ENCODE assay signal across 11 cellular contexts in genomic region chr5:157546456-157547100, GRCh38. TPM values are rescaled to one million over a fixed set of nuclear protein-coding genes. Genes with fewer than 3 reads are reported as not detected.
DNase-seq lines count a peak whose midpoint lies in the region; ATAC-seq, FAIRE-seq and TF ChIP-seq lines count a peak whose summit lies in the region.
"Had no signal": no experiment of that assay in that cellular context is flagged by ENCODE, and none has a peak within 500 bp of the region (broad histone marks: within the 10 kb centered on the region; RNA-seq: fewer than 3 reads in every experiment).

No MANE protein-coding gene starts in this region.

- H3K9me1 ChIP-seq in K562 (ENCODE audit: control insufficient read depth, insufficient read depth, low read length): no peaks in the 10 kb centered on the region

- 26% methylated on average over 6 of the region's 6 CpGs for WGBS in K562 (ENCODE audit: insufficient coverage, low coverage, missing lambda C conversion rate)

- no peak overlapping the region for H3K27ac ChIP-seq in K562 (ENCODE audit: extremely low read depth, low read depth, low read length)

- CTCF ChIA-PET in K562 (lab: Yijun Ruan, JAX; ENCODE audit: low intra/inter-chr PET ratio): no interaction called here

- no TSS peak for BruUV-seq in K562 (replicated peaks; lab: Mats Ljungman, UMichigan)

- no peak for TF ChIP-seq RAD21 in K562 (CRISPR knock-in tag; conservative IDR thresholded peaks at IDR 0.05 in 1 of 2, IDR thresholded peaks at IDR 0.05 in 1 of 2)

- H3K9ac ChIP-seq in K562 (ENCODE audit: insufficient read depth in 1 of 2, low read depth in 2 of 2, low read length in 2 of 2): no peak overlapping the region

- no peak overlapping the region for H2AFZ ChIP-seq in K562 (ENCODE audit: low read depth, low read length)

- DNase-seq in activated T-cell treated with anti-CD3 and anti-CD28 coated beads, Interleukin-2, amount 50 U/mL, for 24 hours: no peak
- DNase-seq in activated T-cell treated with anti-CD3 and anti-CD28 coated beads for 4 hours (no peak), K562 (ENCODE audit: extremely low read depth in 1 of 4, low spot score in 3 of 4) (no peak), iris pigment epithelial cell (ENCODE audit: low read depth) (peak; percentile 34), superior temporal gyrus (ENCODE audit: extremely low spot score) (peak; percentile 16), KG1 (lab: John Stamatoyannopoulos, UW) (no peak), islet precursor cell (no peak), kidney tubule cell (ENCODE audit: low spot score) (no peak)
- DNase-seq: NCI-H446 treated with DMSO at 0.1 percent for 48 hours; stimulated activated naive CD8-positive, alpha-beta T cell treated with anti-CD3 and anti-CD28 coated beads, Interleukin-15, amount 100 ng/mL, for 72 hours had no signal

- no peaks in the 10 kb centered on the region for H3K9me3 ChIP-seq in K562 (replicated peaks; ENCODE audit: control insufficient read depth, insufficient read depth, low read depth, low read length)

- POLR2A ChIA-PET in K562 (lab: Yijun Ruan, JAX): no interaction called here

- FAIRE-seq in K562 (lab: Jason Lieb, UNC): no peak
- FAIRE-seq: endometrium had no signal

- H3K4me1 ChIP-seq in K562 (replicated peaks in 1 of 2; ENCODE audit: control insufficient read depth in 2 of 2, insufficient read depth in 2 of 2, low read length in 2 of 2): peaks cover 0 to 17% of the 10 kb centered on the region in 2 experiments; a peak in 4 of 5 replicates

- H4K20me1 ChIP-seq in K562 (replicated peaks; ENCODE audit: control insufficient read depth, insufficient read depth, low read length): no peaks in the 10 kb centered on the region

- peak overlapping the region; percentile 53 for H3K27ac Mint-ChIP-seq in activated T-cell treated with anti-CD3 and anti-CD28 coated beads, Interleukin-2, amount 50 U/mL, for 24 hours
- H3K27ac Mint-ChIP-seq: stimulated activated naive CD8-positive, alpha-beta T cell treated with anti-CD3 and anti-CD28 coated beads, Interleukin-15, amount 100 ng/mL, for 72 hours had no signal

- H3K27me3 ChIP-seq in K562 (ENCODE audit: control insufficient read depth in 2 of 2, insufficient read depth in 2 of 2, low read length in 2 of 2): no peaks in the 10 kb centered on the region; a peak in 1 of 5 replicates

- peaks cover 23% of the 10 kb centered on the region for H3K36me3 Mint-ChIP-seq in activated T-cell treated with anti-CD3 and anti-CD28 coated beads, Interleukin-2, amount 50 U/mL, for 24 hours (ENCODE audit: low read depth)

- H3K79me2 ChIP-seq in K562 (ENCODE audit: control insufficient read depth, insufficient read depth, low read length): no peaks in the 10 kb centered on the region

- TF ChIP-seq POLR2A in K562 (conservative IDR thresholded peaks at IDR 0.05): no peak

- in situ Hi-C loops in K562 (cut with MboI): no loop called here

- peaks cover 91% of the 10 kb centered on the region for H3K4me1 Mint-ChIP-seq in activated T-cell treated with anti-CD3 and anti-CD28 coated beads, Interleukin-2, amount 50 U/mL, for 24 hours (ENCODE audit: low read depth)

- H3K9me3 Mint-ChIP-seq in activated T-cell treated with anti-CD3 and anti-CD28 coated beads, Interleukin-2, amount 50 U/mL, for 24 hours: no peaks in the 10 kb centered on the region
- H3K9me3 Mint-ChIP-seq: stimulated activated naive CD8-positive, alpha-beta T cell treated with anti-CD3 and anti-CD28 coated beads, Interleukin-15, amount 100 ng/mL, for 72 hours had no signal

- no peak overlapping the region for H3K4me2 ChIP-seq in K562 (ENCODE audit: insufficient read depth, low read length)

- no peaks in the 10 kb centered on the region for H3K36me3 ChIP-seq in K562 (ENCODE audit: control insufficient read depth, insufficient read depth, low read length)

- no peak for TF ChIP-seq CTCF in K562 (IDR thresholded peaks at IDR 0.05 in 2 of 3, conservative IDR thresholded peaks at IDR 0.05 in 1 of 3; ENCODE audit: insufficient read depth in 2 of 3, low read depth in 1 of 3, low read length in 3 of 3)

- TF ChIP-seq EP300 in K562 (IDR thresholded peaks at IDR 0.05; ENCODE audit: low read length): no peak

- no peak overlapping the region for H3K4me3 ChIP-seq in K562

- no peak overlapping the region for H3K4me3 Mint-ChIP-seq in activated T-cell treated with anti-CD3 and anti-CD28 coated beads, Interleukin-2, amount 50 U/mL, for 24 hours
- H3K4me3 Mint-ChIP-seq: stimulated activated naive CD8-positive, alpha-beta T cell treated with anti-CD3 and anti-CD28 coated beads, Interleukin-15, amount 100 ng/mL, for 72 hours had no signal

- no peaks in the 10 kb centered on the region for H3K27me3 Mint-ChIP-seq in activated T-cell treated with anti-CD3 and anti-CD28 coated beads, Interleukin-2, amount 50 U/mL, for 24 hours

- ATAC-seq in K562: no peak
- ATAC-seq: stimulated activated naive CD8-positive, alpha-beta T cell treated with anti-CD3 and anti-CD28 coated beads, Interleukin-15, amount 100 ng/mL, for 72 hours had no signal

- intact Hi-C loops in K562 (cut with micrococcal nuclease): no loop called here

TF ChIP-seq in K562, 482 proteins besides CTCF, POLR2A, EP300 and RAD21:
- no peak for TF ChIP-seq SP2 (IDR thresholded peaks at IDR 0.05; ENCODE audit: extremely low read depth, low read depth, low read length, poor library complexity, severe bottlenecking)
- no peak for TF ChIP-seq NR2C1 (IDR thresholded peaks at IDR 0.05)
- 0 out of 2 replicates have a peak, but pooled peaks have one; percentile 6 for TF ChIP-seq NR2C1 (tag; IDR thresholded peaks at IDR 0.05)
- TF ChIP-seq, protein P1, sequence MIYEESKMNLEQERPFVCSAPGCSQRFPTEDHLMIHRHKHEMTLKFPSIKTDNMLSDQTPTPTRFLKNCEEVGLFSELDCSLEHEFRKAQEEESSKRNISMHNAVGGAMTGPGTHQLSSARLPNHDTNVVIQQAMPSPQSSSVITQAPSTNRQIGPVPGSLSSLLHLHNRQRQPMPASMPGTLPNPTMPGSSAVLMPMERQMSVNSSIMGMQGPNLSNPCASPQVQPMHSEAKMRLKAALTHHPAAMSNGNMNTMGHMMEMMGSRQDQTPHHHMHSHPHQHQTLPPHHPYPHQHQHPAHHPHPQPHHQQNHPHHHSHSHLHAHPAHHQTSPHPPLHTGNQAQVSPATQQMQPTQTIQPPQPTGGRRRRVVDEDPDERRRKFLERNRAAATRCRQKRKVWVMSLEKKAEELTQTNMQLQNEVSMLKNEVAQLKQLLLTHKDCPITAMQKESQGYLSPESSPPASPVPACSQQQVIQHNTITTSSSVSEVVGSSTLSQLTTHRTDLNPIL (CRISPR knock-in tag; IDR thresholded peaks at IDR 0.05): no peak
- TF ChIP-seq NR2C2 (CRISPR knock-in tag; IDR thresholded peaks at IDR 0.05): no peak
- peak; percentile 41 for TF ChIP-seq NR2C2 (tag; IDR thresholded peaks at IDR 0.05)
- 0 out of 2 replicates have a peak, but pooled peaks have one; percentile 7 for TF ChIP-seq ETV1 (tag; conservative IDR thresholded peaks at IDR 0.05; ENCODE audit: low read depth)
- TF ChIP-seq FOSL1 (tag; conservative IDR thresholded peaks at IDR 0.05): peak; percentile 34; the same call in 1 of the 2 replicates
- TF ChIP-seq PTTG1 (tag; IDR thresholded peaks at IDR 0.05; ENCODE audit: low read depth): 0 out of 2 replicates have a peak, but pooled peaks have one; percentile 2
- no peak for TF ChIP-seq CEBPG (CRISPR knock-in tag; IDR thresholded peaks at IDR 0.05)
- 0 out of 4 replicates have a peak, but pooled peaks of 1 of the 2 experiments have one; percentile 27 for TF ChIP-seq CEBPG (tag; conservative IDR thresholded peaks at IDR 0.05 in 1 of 2, IDR thresholded peaks at IDR 0.05 in 1 of 2)
- no peak for TF ChIP-seq NFXL1 (CRISPR knock-in tag; IDR thresholded peaks at IDR 0.05)

RNA-seq across cellular contexts. Expression of gene ADAM19, which starts 29.0 kb away (rescaled TPM):
- 0.86 and 1.3 TPM in 2 replicates for total RNA-seq in K562 (2011; cell fraction: chromatin; rRNA removed; ENCODE audit: low replicate concordance)
- total RNA-seq in K562 (2011; cell fraction: nucleolus; rRNA removed): 1.3 TPM in 2 replicates
- total RNA-seq in K562 (2011; cell fraction: nucleoplasm; rRNA removed): 0.88 and 1.6 TPM in 2 replicates
- total RNA-seq in K562 (2014; rRNA removed): 0.36 and 0.65 TPM in 2 replicates
- 0.38 and 0.44 TPM in 2 replicates for total RNA-seq in K562 (2014; rRNA removed; fragmentation: Illumina TruSeq; extraction: Trizol)
- total RNA-seq in K562 (2015; rRNA removed; fragmentation: Illumina TruSeq; extraction: Trizol): 0.43 and 0.53 TPM in 2 replicates
- 1.0 and 1.1 TPM in 2 replicates for total RNA-seq in K562 (2021)
- polyA plus RNA-seq in K562 (2011; rRNA removed): 0.11 and 0.24 TPM in 2 replicates
- 0.03 and 0.39 TPM in 2 replicates for polyA plus RNA-seq in K562 (2011; cell fraction: cytosol; rRNA removed)
- 0.17 and 0.57 TPM in 2 replicates for polyA plus RNA-seq in K562 (2011; cell fraction: nucleus; rRNA removed)
- 0.65 and 1.00 TPM in 2 replicates for polyA plus RNA-seq in K562 (2012)
- polyA plus RNA-seq in K562 (2014; fragmentation: Illumina TruSeq; extraction: Trizol): 0.58 TPM in 2 replicates
- under 1 TPM; 0.11 to 0.24 TPM for polyA plus RNA-seq in K562 (2014; fragmentation: Nextera tagmentation; extraction: Ambion mirVana)
- polyA plus RNA-seq in K562 (2014; rRNA removed): 0.30 and 0.89 TPM in 2 replicates
- polyA minus RNA-seq in K562 (2011; rRNA and poly(A)+ RNA removed): 0.12 and 0.67 TPM in 2 replicates
- 0.57 TPM in 1 of 2 replicates, not detected in the other for polyA minus RNA-seq in K562 (2011; cell fraction: cytosol; rRNA and poly(A)+ RNA removed)
- 0.27 TPM in 1 of 2 replicates, not detected in the other for polyA minus RNA-seq in K562 (2011; cell fraction: nucleus; rRNA and poly(A)+ RNA removed)

Comparison
In these comparisons a context has a peak if more than half of its experiments do, and no peak if none do; other contexts are left out.
1. DNase-seq: peak in iris pigment epithelial cell (single experiment) and superior temporal gyrus (single experiment); none in activated T-cell treated with anti-CD3 and anti-CD28 coated beads, Interleukin-2, amount 50 U/mL, for 24 hours (single experiment), activated T-cell treated with anti-CD3 and anti-CD28 coated beads for 4 hours (single experiment), K562 (0 of 4), KG1 (single experiment), islet precursor cell (single experiment) and kidney tubule cell (single experiment).